Comparison of ENCODE assay signal across 24 cellular contexts in the genomic region with DNA sequence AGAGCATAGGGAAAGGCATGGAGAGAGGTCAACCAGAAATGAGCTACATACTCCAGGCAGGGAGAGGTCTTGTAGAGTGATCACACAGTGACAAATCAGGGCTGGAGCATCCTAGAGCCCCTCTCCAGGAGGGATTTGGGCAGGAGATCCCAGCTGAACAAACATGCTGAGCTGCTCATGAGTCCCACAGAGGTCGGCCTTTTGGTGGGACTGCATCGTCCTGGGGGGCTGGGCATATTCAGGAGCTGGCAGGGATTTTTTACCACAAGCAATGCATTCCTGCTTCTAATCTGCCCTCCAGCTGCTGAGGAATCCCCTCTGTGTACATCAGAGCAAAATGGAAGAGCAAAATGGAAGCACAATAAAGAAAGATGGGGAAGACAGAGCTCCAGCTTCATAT.
"Had no signal": no experiment of that assay in that cellular context is flagged by ENCODE, and none has a peak within 500 bp of the region (broad histone marks: within the 10 kb centered on the region; RNA-seq: fewer than 3 reads in every experiment).

No MANE protein-coding gene starts in this region.

- H3K27me3 ChIP-seq: suprapubic skin, testis, thyroid gland, tibial artery, tibial nerve, transverse colon, upper lobe of left lung, upper lobe of right lung, uterus, vagina had no signal

- DNase-seq: stimulated activated CD4-positive, alpha-beta T cell treated with anti-CD3 and anti-CD28 coated beads, Interleukin-2, amount 100 ng/mL, for 48 hours; stimulated activated CD4-positive, alpha-beta T cell treated with anti-CD3 and anti-CD28 coated beads, Interleukin-4, amount 100 ng/mL, for 1 hour; stimulated activated CD4-positive, alpha-beta T cell treated with anti-CD3 and anti-CD28 coated beads, Interleukin-4, amount 100 ng/mL, for 24 hours; stimulated activated CD4-positive, alpha-beta T cell treated with anti-CD3 and anti-CD28 coated beads, Interleukin-4, amount 100 ng/mL, for 4 hours; stimulated activated CD8-positive, alpha-beta memory T cell treated with anti-CD3 and anti-CD28 coated beads, Interleukin-4, amount 100 ng/mL, for 48 hours; stimulated activated naive B cell treated with anti-CD40 and anti-IgM and Interleukin-4, amounts not matched to agents 10 μg/mL and 1 μg/mL and 100 μg/mL, for 72 hours; stimulated activated naive CD4-positive, alpha-beta T cell; stimulated activated naive CD4-positive, alpha-beta T cell treated with Interleukin-2 at 50 U/mL for 16 hours; stimulated activated naive CD8-positive, alpha-beta T cell treated with anti-CD3 and anti-CD28 coated beads, Interleukin-15, amount 100 ng/mL, for 72 hours; stimulated activated naive CD8-positive, alpha-beta T cell treated with anti-CD3 and anti-CD28 coated beads, Interleukin-15, Interleukin-2, amounts not matched to agents 100 U/mL and 50 U/mL, for 24 hours; stomach; substantia nigra; testis; thyroid gland; tibial artery; transverse colon; trophoblast cell; upper lobe of left lung; upper lobe of right lung; uterus had no signal

- H3K9me3 ChIP-seq: stomach, suprapubic skin, testis, thoracic aorta, thyroid gland, tibial artery, tibial nerve, transverse colon, upper lobe of left lung, upper lobe of right lung, uterus, vagina had no signal

- H3K36me3 ChIP-seq: stomach, suprapubic skin, thoracic aorta, thyroid gland, tibial artery, tibial nerve, transverse colon, upper lobe of left lung, upper lobe of right lung, uterus, vagina had no signal

- H3K4me1 ChIP-seq: stomach, suprapubic skin, testis, thyroid gland, tibial nerve, transverse colon, upper lobe of left lung, upper lobe of right lung, uterus, vagina had no signal

- H3K4me3 ChIP-seq: stomach, suprapubic skin, testis, thoracic aorta, thyroid gland, tibial artery, tibial nerve, transverse colon, upper lobe of left lung, upper lobe of right lung, uterus, vagina had no signal

- H3K27ac ChIP-seq: stomach, suprapubic skin, testis, thoracic aorta, thyroid gland, tibial artery, tibial nerve, transverse colon, upper lobe of left lung, upper lobe of right lung, uterus, vagina had no signal
